ENCODE assay signal across 30 cellular contexts in genomic region chr4:1328267-1329155, GRCh38. TPM values are rescaled to one million over a fixed set of nuclear protein-coding genes. Genes with fewer than 3 reads are reported as not detected.
DNase-seq lines count a peak whose midpoint lies in the region; ATAC-seq, FAIRE-seq and TF ChIP-seq lines count a peak whose summit lies in the region.
"Had no signal": no experiment of that assay in that cellular context is flagged by ENCODE, and none has a peak within 500 bp of the region (broad histone marks: within the 10 kb centered on the region; RNA-seq: fewer than 3 reads in every experiment).

No MANE protein-coding gene starts in this region.

- DNase-seq in Calu3, result no peak
- no peak for DNase-seq in T-helper 17 cell
- DNase-seq in kidney, result peak; percentile 69
- peak; percentile 69 for DNase-seq in posterior vena cava (ENCODE audit: low spot score)
- DNase-seq: activated CD8-positive, alpha-beta memory T cell treated with anti-CD3 and anti-CD28 coated beads for 24 hours; activated T-cell treated with anti-CD3 and anti-CD28 coated beads for 4 hours; anterior cingulate cortex; C1 segment of cervical spinal cord; colonic mucosa; DND-41; hippocampal formation; KG1; left cardiac atrium; MG63; NCI-H1105; NCI-H187 treated with DMSO at 0.1 percent for 48 hours; NCI-H2171; NCI-H524; PC-3; SHP77; sigmoid colon; stimulated activated CD4-positive, alpha-beta T cell treated with anti-CD3 and anti-CD28 coated beads, Interleukin-4, amount 100 ng/mL, for 1 hour had no signal

- H3K9ac ChIP-seq in kidney (ENCODE audit: low read length in 2 of 2), result no peak overlapping the region

- H3K27ac ChIP-seq in kidney (ENCODE audit: low read depth in 2 of 2, low read length in 2 of 2), result no peak overlapping the region
- H3K27ac ChIP-seq: colonic mucosa, prostate gland, sigmoid colon, tibial nerve had no signal

- peak overlapping the region; percentile 60 for H3K4me3 Mint-ChIP-seq in Calu3 (ENCODE audit: low read depth, unreplicated experiment)
- H3K4me3 Mint-ChIP-seq in T-helper 17 cell, result no peak overlapping the region
- H3K4me3 Mint-ChIP-seq: activated naive CD4-positive, alpha-beta T cell treated with anti-CD3 and anti-CD28 coated beads, Interleukin-2, amount 50 U/mL, for 24 hours had no signal

- CTCF ChIA-PET in Calu3 (lab: Charles Lee), result interaction anchor here (0.8 kb wide), 1 partner anchor 38 kb away, joined by 4 read pairs; no protein-coding TSS in a partner anchor

- TF ChIP-seq CTCF in Calu3 (IDR thresholded peaks at IDR 0.05; ENCODE audit: unreplicated experiment) (no peak), kidney (IDR thresholded peaks at IDR 0.05; ENCODE audit: borderline replicate concordance, extremely low read depth, insufficient read depth) (no peak)

- peaks cover 0 to 14% of the 10 kb centered on the region in 2 donors for H3K4me1 ChIP-seq in kidney (ENCODE audit: control insufficient read depth in 1 of 2, insufficient read depth in 1 of 2, low read depth in 1 of 2, low read length in 2 of 2)
- H3K4me1 ChIP-seq: colonic mucosa, prostate gland, sigmoid colon had no signal

- TF ChIP-seq POLR2A in GM18505 (IDR thresholded peaks at IDR 0.05; ENCODE audit: borderline replicate concordance, extremely low read depth, insufficient read depth, insufficient read length), result no peak

- H3K27ac Mint-ChIP-seq in Calu3 (ENCODE audit: unreplicated experiment) (peak overlapping the region; percentile 78), T-helper 17 cell (peak overlapping the region; percentile 100)
- H3K27ac Mint-ChIP-seq: activated naive CD4-positive, alpha-beta T cell treated with anti-CD3 and anti-CD28 coated beads, Interleukin-2, amount 50 U/mL, for 24 hours had no signal

- H3K4me1 Mint-ChIP-seq in Calu3 (ENCODE audit: low read depth, unreplicated experiment) (peaks cover 24% of the 10 kb centered on the region), T-helper 17 cell (peaks cover 25% of the 10 kb centered on the region)

- H3K27me3 Mint-ChIP-seq in Calu3 (ENCODE audit: unreplicated experiment) (no peaks in the 10 kb centered on the region), T-helper 17 cell (no peaks in the 10 kb centered on the region)
- H3K27me3 Mint-ChIP-seq: activated naive CD4-positive, alpha-beta T cell treated with anti-CD3 and anti-CD28 coated beads, Interleukin-2, amount 50 U/mL, for 24 hours had no signal

- BruUV-seq in Calu3 (replicated peaks; lab: Mats Ljungman, UMichigan), result no TSS peak

- no peaks in the 10 kb centered on the region for H3K9me3 Mint-ChIP-seq in Calu3 (ENCODE audit: low read depth, unreplicated experiment)
- H3K9me3 Mint-ChIP-seq: activated naive CD4-positive, alpha-beta T cell treated with anti-CD3 and anti-CD28 coated beads, Interleukin-2, amount 50 U/mL, for 24 hours had no signal

- ATAC-seq in T-helper 17 cell (no peak), HG02973 (IDR thresholded peaks at IDR 0.05; ENCODE audit: unreplicated experiment) (no peak), GM18505 (IDR thresholded peaks at IDR 0.05; ENCODE audit: unreplicated experiment) (no peak), GM18519 (IDR thresholded peaks at IDR 0.05; ENCODE audit: low FRiP score, unreplicated experiment) (no peak)
- ATAC-seq: left cardiac atrium, PC-3 had no signal

- intact Hi-C loops in Calu3 (cut with micrococcal nuclease; ENCODE audit: unreplicated experiment) (no loop called here), kidney (cut with DNase I) (no loop called here), posterior vena cava (cut with DNase I) (no loop called here)

- H3K9me3 ChIP-seq in T-helper 17 cell (ENCODE audit: control insufficient read depth, low read length, poor library complexity, severe bottlenecking), result no peaks in the 10 kb centered on the region
- no peaks in the 10 kb centered on the region for H3K9me3 ChIP-seq in kidney (ENCODE audit: control insufficient read depth in 1 of 2, low read length in 2 of 2)
- H3K9me3 ChIP-seq: colonic mucosa, prostate gland, sigmoid colon, tibial nerve had no signal

- no peak overlapping the region for H3K4me3 ChIP-seq in kidney (ENCODE audit: low read length in 2 of 2)
- H3K4me3 ChIP-seq: colonic mucosa, MG63, prostate gland, sigmoid colon, tibial nerve had no signal

- peaks cover 42% of the 10 kb centered on the region for H3K36me3 Mint-ChIP-seq in Calu3 (ENCODE audit: insufficient read depth, unreplicated experiment)
- peaks cover 3% of the 10 kb centered on the region for H3K36me3 Mint-ChIP-seq in T-helper 17 cell (ENCODE audit: low read depth)

- no peak for FAIRE-seq in kidney (lab: Jason Lieb, UNC)
- FAIRE-seq: bronchial epithelial cell, D721Med had no signal

- H3K36me3 ChIP-seq in kidney (ENCODE audit: control insufficient read depth in 1 of 2, insufficient read depth in 2 of 2, low read length in 2 of 2), result peaks cover 11 to 23% of the 10 kb centered on the region in 2 donors

RNA-seq across cellular contexts. Expression of gene UVSSA, which starts 18.5 kb away (rescaled TPM):
- total RNA-seq in Calu3 (2022), result 19.9 and 22.6 TPM in 2 replicates
- 10 to 100 TPM; 36.0 to 37.1 TPM for total RNA-seq in T-helper 17 cell
- total RNA-seq in kidney, result 32.5 TPM
- 5.2 TPM for polyA plus RNA-seq in kidney (ENCODE audit: insufficient read depth, low read depth, low replicate concordance)
- 10 to 100 TPM; 14.3 to 14.7 TPM for total RNA-seq in posterior vena cava

RNA-seq across cellular contexts. Expression of gene MAEA, which starts 38.8 kb away (rescaled TPM):
- 59.0 and 59.6 TPM in 2 replicates for total RNA-seq in Calu3 (2022)
- total RNA-seq in T-helper 17 cell, result 10 to 100 TPM; 46.9 to 75.8 TPM
- total RNA-seq in kidney, result 75.2 TPM
- 65.0 TPM for polyA plus RNA-seq in kidney (ENCODE audit: insufficient read depth, low read depth, low replicate concordance)
- 10 to 100 TPM; 37.5 to 43.7 TPM for total RNA-seq in posterior vena cava

Comparison
In these comparisons a context has a peak if more than half of its experiments do, and no peak if none do; other contexts are left out.
1. DNase-seq: peak in kidney (single experiment) and posterior vena cava (single experiment); none in Calu3 (single experiment) and T-helper 17 cell (0 of 3).